20 cellular contexts compared by ENCODE assay signal in genomic region chr4:56321246-56321645, GRCh38.
DNase-seq lines count a peak whose midpoint lies in the region; ATAC-seq and TF ChIP-seq lines count a peak whose summit lies in the region.
"Had no signal": no experiment of that assay in that cellular context is flagged by ENCODE, and none has a peak within 500 bp of the region (broad histone marks: within the 10 kb centered on the region; RNA-seq: fewer than 3 reads in every experiment).

No MANE protein-coding gene starts in this region.

- no peak overlapping the region for H2AFZ ChIP-seq in GM23248
- no peak overlapping the region for H2AFZ ChIP-seq in fibroblast of lung (ENCODE audit: low read length)

- no peak overlapping the region for H3K4me3 Mint-ChIP-seq in brain
- H3K4me3 Mint-ChIP-seq in mesothelial cell of epicardium = no peak overlapping the region
- no peak overlapping the region for H3K4me3 Mint-ChIP-seq in WTC11
- H3K4me3 Mint-ChIP-seq: H9 had no signal

- H3K36me3 ChIP-seq in GM23248 (ENCODE audit: low read depth) (no peaks in the 10 kb centered on the region), fibroblast of lung (ENCODE audit: control insufficient read depth, insufficient read depth, low read length) (no peaks in the 10 kb centered on the region), heart right ventricle (no peaks in the 10 kb centered on the region)

- H3K36me3 Mint-ChIP-seq in brain (peaks cover 83% of the 10 kb centered on the region), mesothelial cell of epicardium (peaks cover 14% of the 10 kb centered on the region), WTC11 (peaks cover 4% of the 10 kb centered on the region; the same call in 1 of the 2 replicates)

- H3K27ac Mint-ChIP-seq in brain (peak overlapping the region in 3 of 5 experiments; percentile 71 to 83 (median 72)), mesothelial cell of epicardium (peak overlapping the region; percentile 51), WTC11 (no peak overlapping the region)
- H3K27ac Mint-ChIP-seq: H9 had no signal

- intact Hi-C loops in heart right ventricle (cut with DNase I) = no loop called here

- H3K4me1 Mint-ChIP-seq in brain (peaks cover 14% of the 10 kb centered on the region), mesothelial cell of epicardium (peaks cover 8% of the 10 kb centered on the region), WTC11 (no peaks in the 10 kb centered on the region)

- no peak overlapping the region for H3K9ac ChIP-seq in GM23248
- H3K9ac ChIP-seq in fibroblast of lung (ENCODE audit: insufficient read depth, low read length) = no peak overlapping the region

- H3K27me3 ChIP-seq in GM23248 (replicated peaks; ENCODE audit: insufficient read depth) (0 out of 2 replicates have a peak, but pooled peaks cover 5% of the 10 kb centered on the region), fibroblast of lung (ENCODE audit: control insufficient read depth, insufficient read depth, low read length) (no peaks in the 10 kb centered on the region), heart right ventricle (no peaks in the 10 kb centered on the region)
- H3K27me3 ChIP-seq: BE2C had no signal

- H3K4me1 ChIP-seq in GM23248 (ENCODE audit: insufficient read depth) (0 out of 2 replicates have a peak, but pooled peaks cover 7% of the 10 kb centered on the region), fibroblast of lung (ENCODE audit: control insufficient read depth, extremely low read depth, insufficient read depth, low read length) (no peaks in the 10 kb centered on the region), heart right ventricle (no peaks in the 10 kb centered on the region)
- H3K4me1 ChIP-seq: BE2C had no signal

- 89 to 96% methylated on average over 1 of the region's 1 CpG for WGBS in GM23248 (ENCODE audit: low coverage in 1 of 2, low lambda C conversion rate in 2 of 2, missing lambda C conversion rate in 2 of 2), 2 experiments
- 65 to 74% methylated on average over 1 of the region's 1 CpG for WGBS in heart right ventricle, 2 donors

- in situ Hi-C loops in GM23248 (cut with MboI) = no loop called here

- H3K79me2 ChIP-seq in GM23248 (ENCODE audit: insufficient read depth) (no peaks in the 10 kb centered on the region), fibroblast of lung (ENCODE audit: control insufficient read depth, insufficient read depth, low read length) (no peaks in the 10 kb centered on the region)

- CTCF ChIA-PET in WTC11 (lab: Charles Lee) = no interaction called here

- H3K4me2 ChIP-seq in GM23248 (ENCODE audit: unreplicated experiment) (no peak overlapping the region), fibroblast of lung (ENCODE audit: extremely low read depth, insufficient read depth, low read length) (no peak overlapping the region)

- no peak for ATAC-seq in WTC11
- no peak for ATAC-seq in heart right ventricle
- ATAC-seq: Panc1 had no signal

- no peaks in the 10 kb centered on the region for H3K9me2 ChIP-seq in GM23248 (ENCODE audit: insufficient read depth)

- H3K9me3 ChIP-seq in GM23248 (ENCODE audit: low read depth) (no peaks in the 10 kb centered on the region), fibroblast of lung (ENCODE audit: control insufficient read depth, insufficient read depth, low read depth, low read length) (no peaks in the 10 kb centered on the region), heart right ventricle (no peaks in the 10 kb centered on the region)
- H3K9me3 ChIP-seq: BE2C had no signal

- no peak overlapping the region for H3K4me3 ChIP-seq in GM23248
- no peak overlapping the region for H3K4me3 ChIP-seq in fibroblast of lung (replicated peaks in 1 of 4; ENCODE audit: control extremely low read depth in 1 of 4, insufficient read depth in 1 of 4, low read depth in 3 of 4, low read length in 4 of 4)
- H3K4me3 ChIP-seq in heart right ventricle = no peak overlapping the region

- DNase-seq in GM23248 (peak; percentile 8), fibroblast of lung (ENCODE audit: low read depth in 2 of 2) (peak; percentile 44 to 62), mesothelial cell of epicardium (ENCODE audit: low spot score in 2 of 2, unreplicated experiment in 2 of 2) (no peak), MV-4-11 (lab: John Stamatoyannopoulos, UW) (no peak), WTC11 (ENCODE audit: low spot score) (no peak), heart right ventricle (no peak), dedifferentiated amniotic fluid mesenchymal stem cell (ENCODE audit: extremely low spot score) (no peak)
- DNase-seq: BE2C, DMS53, GDM1, H9, KG1, NCI-H1105, NCI-H146, NCI-H2029, NCI-H2227 treated with DMSO at 0.1 percent for 48 hours, NCI-H510A, NCI-H748 treated with DMSO at 0.1 percent for 48 hours had no signal

- no peaks in the 10 kb centered on the region for H4K20me1 ChIP-seq in GM23248 (ENCODE audit: insufficient read depth)
- H4K20me1 ChIP-seq in fibroblast of lung (ENCODE audit: control insufficient read depth, extremely low read depth, insufficient read depth, low read length) = no peaks in the 10 kb centered on the region

- H3K27ac ChIP-seq in GM23248 (no peak overlapping the region), fibroblast of lung (ENCODE audit: insufficient read depth, low read length) (no peak overlapping the region), heart right ventricle (no peak overlapping the region)

- TF ChIP-seq CTCF in brain (conservative IDR thresholded peaks at IDR 0.05) (no peak), fibroblast of lung (conservative IDR thresholded peaks at IDR 0.05 in 1 of 2, IDR thresholded peaks at IDR 0.05 in 1 of 2; ENCODE audit: low read depth in 1 of 2, low read length in 2 of 2) (no peak), mesothelial cell of epicardium (IDR thresholded peaks at IDR 0.05; ENCODE audit: unreplicated experiment) (no peak), WTC11 (IDR thresholded peaks at IDR 0.05) (no peak), heart right ventricle (IDR thresholded peaks at IDR 0.05) (no peak)

- no peaks in the 10 kb centered on the region for H3F3A ChIP-seq in GM23248 (ENCODE audit: insufficient read depth)

- H3K9me3 Mint-ChIP-seq in brain (no peaks in the 10 kb centered on the region), mesothelial cell of epicardium (no peaks in the 10 kb centered on the region), WTC11 (no peaks in the 10 kb centered on the region)
- H3K9me3 Mint-ChIP-seq: H9 had no signal

- H3K27me3 Mint-ChIP-seq in brain (no peaks in the 10 kb centered on the region), mesothelial cell of epicardium (ENCODE audit: low read depth) (no peaks in the 10 kb centered on the region), WTC11 (ENCODE audit: low read depth) (no peaks in the 10 kb centered on the region)

- POLR2A ChIA-PET in WTC11 (lab: Charles Lee) = no interaction called here

TF ChIP-seq in WTC11, 78 proteins besides CTCF, POLR2A, EP300 and RAD21:
- TF ChIP-seq ZBTB21 (CRISPR knock-in tag; IDR thresholded peaks at IDR 0.05; ENCODE audit: borderline replicate concordance) (no peak), SP1 (CRISPR knock-in tag; conservative IDR thresholded peaks at IDR 0.05) (no peak), GTF2I (CRISPR knock-in tag; conservative IDR thresholded peaks at IDR 0.05) (no peak), ELF4 (CRISPR knock-in tag; IDR thresholded peaks at IDR 0.05; ENCODE audit: low read depth) (no peak), KAT7 (CRISPR knock-in tag; IDR thresholded peaks at IDR 0.05; ENCODE audit: borderline replicate concordance) (no peak), GRHL2 (CRISPR knock-in tag; IDR thresholded peaks at IDR 0.05; ENCODE audit: insufficient replicate concordance, severe bottlenecking) (no peak), MLX (CRISPR knock-in tag; IDR thresholded peaks at IDR 0.05) (no peak)

Comparison
In these comparisons a context has a peak if more than half of its experiments do, and no peak if none do; other contexts are left out.
1. DNase-seq: peak in GM23248 (single experiment) and fibroblast of lung (2 of 2); none in mesothelial cell of epicardium (0 of 2), MV-4-11 (single experiment), WTC11 (single experiment), heart right ventricle (0 of 2) and dedifferentiated amniotic fluid mesenchymal stem cell (single experiment).